1 cellular context compared by ENCODE assay signal in the genomic region with DNA sequence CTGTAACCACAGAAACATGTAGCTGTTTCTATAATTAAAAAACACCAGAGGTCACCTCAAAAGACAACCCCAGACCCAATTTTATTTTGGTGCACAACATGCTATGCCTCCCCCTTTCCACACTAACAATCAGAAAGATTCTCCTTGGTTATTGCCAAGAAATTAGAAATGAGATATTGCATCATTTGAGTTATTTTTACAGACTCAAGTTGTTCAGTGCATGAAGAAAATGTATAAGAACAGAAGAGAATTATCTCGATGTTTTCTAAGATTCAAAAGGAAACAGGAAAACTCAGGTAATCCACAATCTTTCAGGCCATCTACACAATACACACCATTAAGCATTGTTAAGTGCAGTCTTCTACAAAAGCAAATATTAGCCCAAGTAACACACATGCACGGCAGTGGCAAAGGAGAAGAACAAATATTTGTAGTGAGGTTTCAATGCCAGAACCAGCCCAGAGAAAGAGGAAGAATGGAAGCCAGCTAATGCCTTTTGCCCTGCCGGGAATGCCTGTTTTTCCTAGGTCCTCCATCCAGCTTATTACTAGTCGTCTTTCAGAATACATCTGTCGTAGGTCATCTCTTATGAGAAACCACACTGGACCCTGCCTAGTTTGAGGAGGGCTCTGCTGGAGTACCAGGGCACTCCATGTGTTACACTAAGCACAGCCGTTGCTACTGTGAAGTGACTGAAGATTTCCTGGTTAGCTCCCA.
A peak's percentile ranks its signal among the peaks of the same experiment; 100 is the strongest.
TF ChIP-seq lines count a peak whose summit lies in the region.

No MANE protein-coding gene starts in this region.

TF ChIP-seq in HepG2, 621 proteins besides CTCF, POLR2A, EP300 and RAD21 (continued from another document and continues in another):
- TF ChIP-seq ZNF687 (CRISPR knock-in tag; IDR thresholded peaks at IDR 0.05) (no peak), ZNF572 (CRISPR knock-in tag; IDR thresholded peaks at IDR 0.05) (no peak), GATAD1 (CRISPR knock-in tag; IDR thresholded peaks at IDR 0.05) (0 out of 2 replicates have a peak, but pooled peaks have one; percentile 52), MXI1 (IDR thresholded peaks at IDR 0.05; ENCODE audit: borderline replicate concordance, low read depth, low read length) (no peak), ZNF768 (CRISPR knock-in tag; IDR thresholded peaks at IDR 0.05) (no peak), ZSCAN12 (CRISPR knock-in tag; IDR thresholded peaks at IDR 0.05) (no peak), GTF2F1 (IDR thresholded peaks at IDR 0.05; ENCODE audit: low read length) (no peak), SNRNP70 (IDR thresholded peaks at IDR 0.05; ENCODE audit: low read depth, low read length) (no peak), ZNF501 (CRISPR knock-in tag; IDR thresholded peaks at IDR 0.05) (no peak), ZNF772 (CRISPR knock-in tag; IDR thresholded peaks at IDR 0.05) (peak; percentile 80; the same call in 1 of the 2 replicates), MED13 (CRISPR knock-in tag; IDR thresholded peaks at IDR 0.05) (peak; percentile 93), GABPB1 (CRISPR knock-in tag; IDR thresholded peaks at IDR 0.05) (peak; percentile 30; the same call in 1 of the 2 replicates), THAP7 (CRISPR knock-in tag; IDR thresholded peaks at IDR 0.05) (no peak), DR1 (CRISPR knock-in tag; IDR thresholded peaks at IDR 0.05) (no peak), POLR2G (IDR thresholded peaks at IDR 0.05; ENCODE audit: low read depth, low read length) (peak; percentile 58), FOXP1 (IDR thresholded peaks at IDR 0.05) (0 out of 2 replicates have a peak, but pooled peaks have one; percentile 41), FOXP1 (CRISPR knock-in tag; IDR thresholded peaks at IDR 0.05) (peak; percentile 93), ZNF547 (CRISPR knock-in tag; IDR thresholded peaks at IDR 0.05) (no peak), RARA (CRISPR knock-in tag; IDR thresholded peaks at IDR 0.05) (peak; percentile 92), KMT2B (CRISPR knock-in tag; IDR thresholded peaks at IDR 0.05) (no peak; the same call in 1 of the 2 replicates), ZSCAN20 (CRISPR knock-in tag; IDR thresholded peaks at IDR 0.05; ENCODE audit: borderline replicate concordance) (no peak), ZNF282 (IDR thresholded peaks at IDR 0.05; ENCODE audit: partially characterized antibody) (no peak), KDM4B (CRISPR knock-in tag; IDR thresholded peaks at IDR 0.05) (0 out of 2 replicates have a peak, but pooled peaks have one; percentile 44), NCOA1 (CRISPR knock-in tag; IDR thresholded peaks at IDR 0.05) (no peak), ZFP36L1 (CRISPR knock-in tag; IDR thresholded peaks at IDR 0.05) (no peak), RNF2 (conservative IDR thresholded peaks at IDR 0.05; ENCODE audit: low read depth) (no peak; the same call in 1 of the 2 replicates), SRSF9 (IDR thresholded peaks at IDR 0.05; ENCODE audit: borderline replicate concordance, insufficient read depth, low read depth, low read length, poor library complexity, severe bottlenecking) (no peak), ZNF318 (CRISPR knock-in tag; IDR thresholded peaks at IDR 0.05) (no peak), ZNF607 (CRISPR knock-in tag; IDR thresholded peaks at IDR 0.05; ENCODE audit: borderline replicate concordance) (no peak), RCOR2 (CRISPR knock-in tag; IDR thresholded peaks at IDR 0.05) (peak; percentile 97), ZNF510 (CRISPR knock-in tag; IDR thresholded peaks at IDR 0.05; ENCODE audit: low read depth) (no peak), HMG20B (CRISPR knock-in tag; conservative IDR thresholded peaks at IDR 0.05) (peak; percentile 88), CREBL2 (CRISPR knock-in tag; IDR thresholded peaks at IDR 0.05; ENCODE audit: borderline replicate concordance) (no peak), ZKSCAN8 (CRISPR knock-in tag; IDR thresholded peaks at IDR 0.05; ENCODE audit: borderline replicate concordance) (peak; percentile 89; the same call in 1 of the 2 replicates), ZBTB38 (CRISPR knock-in tag; IDR thresholded peaks at IDR 0.05) (peak; percentile 41; the same call in 1 of the 2 replicates), ATF7 (IDR thresholded peaks at IDR 0.05) (peak; percentile 42; the same call in 1 of the 2 replicates), ATF7 (CRISPR knock-in tag; IDR thresholded peaks at IDR 0.05) (no peak; the same call in 1 of the 2 replicates), CBX1 (IDR thresholded peaks at IDR 0.05; ENCODE audit: low read depth) (no peak), ETV6 (CRISPR knock-in tag; conservative IDR thresholded peaks at IDR 0.05) (no peak), AHR (CRISPR knock-in tag; IDR thresholded peaks at IDR 0.05) (no peak), STAT5B (CRISPR knock-in tag; IDR thresholded peaks at IDR 0.05) (no peak), SRF (IDR thresholded peaks at IDR 0.05; ENCODE audit: low read depth, low read length) (no peak)
- TF ChIP-seq, protein P1, sequence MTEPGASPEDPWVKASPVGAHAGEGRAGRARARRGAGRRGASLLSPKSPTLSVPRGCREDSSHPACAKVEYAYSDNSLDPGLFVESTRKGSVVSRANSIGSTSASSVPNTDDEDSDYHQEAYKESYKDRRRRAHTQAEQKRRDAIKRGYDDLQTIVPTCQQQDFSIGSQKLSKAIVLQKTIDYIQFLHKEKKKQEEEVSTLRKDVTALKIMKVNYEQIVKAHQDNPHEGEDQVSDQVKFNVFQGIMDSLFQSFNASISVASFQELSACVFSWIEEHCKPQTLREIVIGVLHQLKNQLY (CRISPR knock-in tag; IDR thresholded peaks at IDR 0.05): peak; percentile 90
- TF ChIP-seq, protein P2, sequence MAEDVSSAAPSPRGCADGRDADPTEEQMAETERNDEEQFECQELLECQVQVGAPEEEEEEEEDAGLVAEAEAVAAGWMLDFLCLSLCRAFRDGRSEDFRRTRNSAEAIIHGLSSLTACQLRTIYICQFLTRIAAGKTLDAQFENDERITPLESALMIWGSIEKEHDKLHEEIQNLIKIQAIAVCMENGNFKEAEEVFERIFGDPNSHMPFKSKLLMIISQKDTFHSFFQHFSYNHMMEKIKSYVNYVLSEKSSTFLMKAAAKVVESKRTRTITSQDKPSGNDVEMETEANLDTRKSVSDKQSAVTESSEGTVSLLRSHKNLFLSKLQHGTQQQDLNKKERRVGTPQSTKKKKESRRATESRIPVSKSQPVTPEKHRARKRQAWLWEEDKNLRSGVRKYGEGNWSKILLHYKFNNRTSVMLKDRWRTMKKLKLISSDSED (CRISPR knock-in tag; IDR thresholded peaks at IDR 0.05): no peak
- TF ChIP-seq, protein P3, sequence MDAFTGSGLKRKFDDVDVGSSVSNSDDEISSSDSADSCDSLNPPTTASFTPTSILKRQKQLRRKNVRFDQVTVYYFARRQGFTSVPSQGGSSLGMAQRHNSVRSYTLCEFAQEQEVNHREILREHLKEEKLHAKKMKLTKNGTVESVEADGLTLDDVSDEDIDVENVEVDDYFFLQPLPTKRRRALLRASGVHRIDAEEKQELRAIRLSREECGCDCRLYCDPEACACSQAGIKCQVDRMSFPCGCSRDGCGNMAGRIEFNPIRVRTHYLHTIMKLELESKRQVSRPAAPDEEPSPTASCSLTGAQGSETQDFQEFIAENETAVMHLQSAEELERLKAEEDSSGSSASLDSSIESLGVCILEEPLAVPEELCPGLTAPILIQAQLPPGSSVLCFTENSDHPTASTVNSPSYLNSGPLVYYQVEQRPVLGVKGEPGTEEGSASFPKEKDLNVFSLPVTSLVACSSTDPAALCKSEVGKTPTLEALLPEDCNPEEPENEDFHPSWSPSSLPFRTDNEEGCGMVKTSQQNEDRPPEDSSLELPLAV (CRISPR knock-in tag; conservative IDR thresholded peaks at IDR 0.05; ENCODE audit: low read depth): no peak
